Comparison of ENCODE assay signal across 1 cellular context in the genomic region with DNA sequence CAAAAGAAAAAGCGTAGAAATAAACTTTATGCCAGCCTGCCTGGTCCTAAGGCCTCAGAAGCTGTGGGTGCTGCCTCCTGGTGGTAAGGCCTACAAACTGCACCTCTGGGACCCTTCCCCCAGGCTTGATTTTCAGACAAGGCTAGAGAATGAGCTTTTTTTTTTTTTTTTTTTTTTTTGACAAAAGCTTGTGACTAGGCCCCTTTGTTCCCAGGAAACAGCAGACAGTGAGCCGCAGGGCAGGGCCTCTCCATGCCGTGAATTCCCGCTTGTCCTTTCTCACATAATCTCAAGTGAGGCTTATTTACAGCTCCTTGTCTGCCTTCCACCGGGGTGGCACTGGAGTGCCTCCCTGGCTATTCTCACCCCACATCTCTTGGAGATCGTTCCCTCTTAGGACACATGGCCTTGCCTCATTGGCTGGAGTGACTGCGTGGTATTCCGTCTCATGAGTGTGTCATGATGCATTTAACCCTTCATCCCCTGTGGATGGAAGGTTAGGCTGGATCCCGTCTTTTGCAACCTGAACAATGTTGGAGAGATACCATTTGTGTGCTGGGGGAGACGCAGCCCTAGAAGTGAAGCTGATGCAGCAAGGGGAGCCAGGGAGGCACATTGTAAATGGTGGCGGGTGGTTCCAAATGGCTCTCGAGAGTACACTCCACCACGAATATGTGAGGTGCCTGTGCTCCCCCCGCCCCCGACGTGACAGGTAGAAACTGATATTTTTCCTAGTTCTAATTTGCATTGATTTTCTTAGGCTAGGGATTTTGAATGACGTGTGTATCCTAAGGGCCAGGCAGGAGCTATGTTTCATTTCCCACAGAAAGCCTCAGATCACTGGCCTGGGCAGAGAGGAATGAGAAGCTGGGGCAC.
TF ChIP-seq lines count a peak whose summit lies in the region.

No MANE protein-coding gene starts in this region.

TF ChIP-seq in H1, 55 proteins besides CTCF, POLR2A, EP300 and RAD21 (continued from another document):
- TF ChIP-seq, protein P1, sequence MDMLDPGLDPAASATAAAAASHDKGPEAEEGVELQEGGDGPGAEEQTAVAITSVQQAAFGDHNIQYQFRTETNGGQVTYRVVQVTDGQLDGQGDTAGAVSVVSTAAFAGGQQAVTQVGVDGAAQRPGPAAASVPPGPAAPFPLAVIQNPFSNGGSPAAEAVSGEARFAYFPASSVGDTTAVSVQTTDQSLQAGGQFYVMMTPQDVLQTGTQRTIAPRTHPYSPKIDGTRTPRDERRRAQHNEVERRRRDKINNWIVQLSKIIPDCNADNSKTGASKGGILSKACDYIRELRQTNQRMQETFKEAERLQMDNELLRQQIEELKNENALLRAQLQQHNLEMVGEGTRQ (IDR thresholded peaks at IDR 0.05; ENCODE audit: low read length): no peak
- no peak for TF ChIP-seq POLR2AphosphoS5 (IDR thresholded peaks at IDR 0.05; ENCODE audit: low read depth, low read length)
- 0 out of 2 replicates have a peak, but pooled peaks have one; percentile 14 for TF ChIP-seq TBP (IDR thresholded peaks at IDR 0.05; ENCODE audit: low read depth, low read length)
